In the genomic region with DNA sequence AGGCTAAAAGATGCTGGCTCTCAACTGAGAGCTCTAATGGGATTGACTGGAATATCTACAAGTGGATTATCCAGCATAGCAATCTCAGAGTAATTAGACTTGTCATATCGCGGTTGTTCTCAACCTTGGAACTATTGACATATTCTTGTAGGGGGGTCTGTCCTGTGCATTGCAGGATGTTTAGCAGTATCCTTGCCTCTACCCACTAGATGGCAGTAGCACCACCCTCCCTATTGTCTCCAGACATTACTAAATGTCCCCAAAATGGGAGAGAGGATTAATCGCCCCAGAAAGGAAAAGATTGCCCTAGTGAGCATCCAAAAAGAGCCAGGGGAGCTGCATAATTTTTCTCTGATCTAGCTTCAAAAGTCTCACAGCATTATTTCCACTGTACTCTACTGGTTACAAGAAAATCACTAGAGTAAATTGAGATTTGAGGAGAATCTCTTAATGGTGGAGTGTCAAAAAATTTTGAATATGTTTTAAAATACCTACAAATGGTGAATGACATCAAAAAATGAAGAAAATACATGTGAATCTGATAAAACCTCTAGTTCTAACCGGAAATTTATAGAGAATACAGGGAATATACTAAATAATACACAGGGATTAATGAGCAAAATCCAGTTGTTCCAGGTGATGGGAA, we compare ENCODE assay signal across 8 cellular contexts.
DNase-seq lines count a peak whose midpoint lies in the region; ATAC-seq and TF ChIP-seq lines count a peak whose summit lies in the region.

No MANE protein-coding gene starts in this region.

- H3K36me3 ChIP-seq in PC-9 (ENCODE audit: low read depth) (no peaks in the 10 kb centered on the region), esophagus squamous epithelium (no peaks in the 10 kb centered on the region), spleen (no peaks in the 10 kb centered on the region)

- H3K9me3 ChIP-seq in PC-9 (ENCODE audit: insufficient read depth, low read depth) = no peaks in the 10 kb centered on the region
- H3K9me3 ChIP-seq in esophagus squamous epithelium = no peaks in the 10 kb centered on the region
- no peaks in the 10 kb centered on the region for H3K9me3 ChIP-seq in spleen

- no peaks in the 10 kb centered on the region for H3K9me2 ChIP-seq in PC-9 (ENCODE audit: insufficient read depth)

- no peaks in the 10 kb centered on the region for H3K79me2 ChIP-seq in PC-9 (ENCODE audit: low read depth)

- no peaks in the 10 kb centered on the region for H3F3A ChIP-seq in PC-9 (ENCODE audit: insufficient read depth, low read depth)

- H3K4me1 ChIP-seq in PC-9 (replicated peaks; ENCODE audit: insufficient read depth) (no peaks in the 10 kb centered on the region), esophagus squamous epithelium (no peaks in the 10 kb centered on the region), spleen (no peaks in the 10 kb centered on the region)

- DNase-seq in NCI-H345 (lab: John Stamatoyannopoulos, UW) (peak; percentile 16), NCI-H345 treated with DMSO at 0.1 percent for 48 hours (lab: John Stamatoyannopoulos, UW; ENCODE audit: unreplicated experiment) (no peak), PC-9 (peak in 1 of 2 experiments; percentile 20), esophagus squamous epithelium (lab: John Stamatoyannopoulos, UW) (no peak), spleen (no peak), germinal center (ENCODE audit: low spot score) (no peak)

- TF ChIP-seq POLR2A in esophagus squamous epithelium (IDR thresholded peaks at IDR 0.05) = no peak
- no peak for TF ChIP-seq POLR2A in spleen (IDR thresholded peaks at IDR 0.05)

- H3K27me3 ChIP-seq in PC-9 (ENCODE audit: insufficient read depth, low read depth) (no peaks in the 10 kb centered on the region), esophagus squamous epithelium (no peaks in the 10 kb centered on the region), spleen (replicated peaks in 1 of 7) (no peaks in the 10 kb centered on the region)

- POLR2A ChIA-PET in PC-9 (lab: Charles Lee; ENCODE audit: unreplicated experiment) = no interaction called here

- ATAC-seq in GM19467 (IDR thresholded peaks at IDR 0.05; ENCODE audit: unreplicated experiment) = peak; percentile 92
- peak; percentile 85 for ATAC-seq in HG03378 (IDR thresholded peaks at IDR 0.05; ENCODE audit: unreplicated experiment)

- H3K4me3 ChIP-seq in PC-9 = no peak overlapping the region
- H3K4me3 ChIP-seq in esophagus squamous epithelium = no peak overlapping the region
- no peak overlapping the region for H3K4me3 ChIP-seq in spleen

- TF ChIP-seq CTCF in PC-9 (conservative IDR thresholded peaks at IDR 0.05) = peak; percentile 65
- peak in 4 of 6 experiments; percentile 12 to 37 (median 22) for TF ChIP-seq CTCF in esophagus squamous epithelium (IDR thresholded peaks at IDR 0.05)
- TF ChIP-seq CTCF in spleen (IDR thresholded peaks at IDR 0.05 in 8 of 11, conservative IDR thresholded peaks at IDR 0.05 in 3 of 11) = peak in 8 of 11 experiments; percentile 33 to 70 (median 50)

- CTCF ChIA-PET in PC-9 (lab: Charles Lee) = no interaction called here

- no peak overlapping the region for H3K27ac ChIP-seq in PC-9
- no peak overlapping the region for H3K27ac ChIP-seq in esophagus squamous epithelium
- no peak overlapping the region for H3K27ac ChIP-seq in spleen

- intact Hi-C loops in PC-9 (cut with micrococcal nuclease; ENCODE audit: unreplicated experiment) = loop anchor here (5.0 kb wide), 2 partner anchors 58 to 408 kb away; no protein-coding TSS in a partner anchor
- intact Hi-C loops in esophagus squamous epithelium (cut with DNase I) = no loop called here
- intact Hi-C loops in spleen (cut with DNase I; ENCODE audit: low total_unique reads) = no loop called here

- no peaks in the 10 kb centered on the region for H4K20me1 ChIP-seq in PC-9 (ENCODE audit: insufficient read depth)

- H3K4me2 ChIP-seq in PC-9 = no peak overlapping the region

- BruUV-seq in PC-9 (replicated peaks; lab: Mats Ljungman, UMichigan) = no TSS peak

- no peak overlapping the region for H2AFZ ChIP-seq in PC-9

- WGBS in esophagus squamous epithelium, 2 donors = 42 to 54% methylated on average over 4 of the region's 4 CpGs
- WGBS in spleen, 5 donors = 36 to 42% (median 39%) methylated on average over 4 of the region's 4 CpGs
